ENCODE assay signal across 8 cellular contexts in genomic region chr15:68578175-68578959, GRCh38. TPM values are rescaled to one million over a fixed set of nuclear protein-coding genes. Genes with fewer than 3 reads are reported as not detected.
DNase-seq lines count a peak whose midpoint lies in the region; ATAC-seq and TF ChIP-seq lines count a peak whose summit lies in the region.

No MANE protein-coding gene starts in this region.

- H3K4me3 ChIP-seq in SJCRH30 (peak overlapping the region; percentile 30), iPS-11a (ENCODE audit: low read depth, low read length) (peak overlapping the region; percentile 50)

- H3K4me3 Mint-ChIP-seq in H9 (peak overlapping the region; percentile 70 to 87), MCF 10A (ENCODE audit: unreplicated experiment) (peak overlapping the region; percentile 63)

- CTCF ChIA-PET in MCF 10A (lab: Yijun Ruan, JAX): interaction anchor here (0.6 to 1.4 kb wide), 2 partner anchors 29 to 73 kb away, joined by 3 to 5 read pairs; no protein-coding TSS in a partner anchor

- H3K56ac ChIP-seq in H9 (ENCODE audit: insufficient read length, low read depth, low read length): no peak overlapping the region

- H3K27me3 ChIP-seq in H9 (ENCODE audit: insufficient read depth, low read length) (peaks cover 1% of the 10 kb centered on the region; the same call in 1 of the 2 replicates), SJCRH30 (peaks cover 24% of the 10 kb centered on the region)

- no peak overlapping the region for H2BK20ac ChIP-seq in H9 (ENCODE audit: low read depth, low read length, poor library complexity, severe bottlenecking)

- no peak overlapping the region for H2BK12ac ChIP-seq in H9 (ENCODE audit: insufficient read length, low read depth, low read length)

- POLR2A ChIA-PET in MCF 10A (lab: Yijun Ruan, JAX): no interaction called here

- H3K36me3 ChIP-seq in SJCRH30: no peaks in the 10 kb centered on the region

- H2AFZ ChIP-seq in H9 (ENCODE audit: low read length): no peak overlapping the region

- no peaks in the 10 kb centered on the region; a peak in 1 of 5 replicates for H3K9me3 Mint-ChIP-seq in H9
- H3K9me3 Mint-ChIP-seq in MCF 10A (ENCODE audit: unreplicated experiment): no peaks in the 10 kb centered on the region

- H3K27ac ChIP-seq in H9 (ENCODE audit: insufficient read length, low read depth, low read length) (no peak overlapping the region), SJCRH30 (no peak overlapping the region)

- H2AK5ac ChIP-seq in H9 (ENCODE audit: insufficient read length, low read length): no peak overlapping the region

- no peak overlapping the region for H4K8ac ChIP-seq in H9 (replicated peaks; ENCODE audit: insufficient read length, low read depth, low read length)

- H3T11ph ChIP-seq in H9 (ENCODE audit: low read length): no peak overlapping the region

- H3K23me2 ChIP-seq in H9 (ENCODE audit: insufficient read length, low read depth, low read length, poor library complexity, severe bottlenecking): peaks cover 11% of the 10 kb centered on the region

- H3K4me1 ChIP-seq in H9 (ENCODE audit: insufficient read depth, low read length) (peaks cover under 1% of the 10 kb centered on the region; the same call in 1 of the 2 replicates), SJCRH30 (no peaks in the 10 kb centered on the region)

- H3K4me1 Mint-ChIP-seq in H9 (peaks cover 61 to 66% of the 10 kb centered on the region in 2 experiments), MCF 10A (ENCODE audit: insufficient read depth, unreplicated experiment) (peaks cover 4% of the 10 kb centered on the region)

- H4K20me1 ChIP-seq in H9 (ENCODE audit: control insufficient read depth, insufficient read depth, insufficient read length): no peaks in the 10 kb centered on the region

- H2BK15ac ChIP-seq in H9 (ENCODE audit: low read depth, low read length): no peak overlapping the region

- intact Hi-C loops in MCF 10A (cut with micrococcal nuclease): loop anchor here (5.0 kb wide), 1 partner anchor 94 kb away; no protein-coding TSS in a partner anchor

- no TSS peak for BruUV-seq in MCF 10A (replicated peaks; lab: Mats Ljungman, UMichigan)

- ATAC-seq in GM18517 (IDR thresholded peaks at IDR 0.05; ENCODE audit: unreplicated experiment): no peak
- no peak for ATAC-seq in GM21528 (IDR thresholded peaks at IDR 0.05; ENCODE audit: low FRiP score, unreplicated experiment)

- DNase-seq in AG09319 (ENCODE audit: extremely low read depth, low read depth) (peak; percentile 35), H9 (peak; percentile 65), SJCRH30 (no peak), MCF 10A (ENCODE audit: unreplicated experiment) (peak; percentile 39), putamen (ENCODE audit: low spot score) (peak; percentile 77)

- no peaks in the 10 kb centered on the region for H3K79me2 ChIP-seq in H9 (ENCODE audit: insufficient read depth, low read length)

- H3K18ac ChIP-seq in H9 (ENCODE audit: insufficient read length, low read depth, low read length): no peak overlapping the region

- H3K36me3 Mint-ChIP-seq in H9 (ENCODE audit: insufficient read depth in 1 of 3, low read depth in 3 of 3) (no peaks in the 10 kb centered on the region), MCF 10A (ENCODE audit: insufficient read depth, unreplicated experiment) (no peaks in the 10 kb centered on the region)

- H3K9ac ChIP-seq in H9 (ENCODE audit: extremely low read depth, insufficient read length, low read length): no peak overlapping the region

- H3K79me1 ChIP-seq in H9 (ENCODE audit: insufficient read depth, low read depth, low read length, poor library complexity, severe bottlenecking): no peaks in the 10 kb centered on the region

- H3K9me3 ChIP-seq in H9 (ENCODE audit: control insufficient read depth, low read depth, low read length) (no peaks in the 10 kb centered on the region), SJCRH30 (replicated peaks) (no peaks in the 10 kb centered on the region)

- peak overlapping the region; percentile 75 for H3K4me2 ChIP-seq in H9 (ENCODE audit: insufficient read depth, insufficient read length, low read length)

- H4K91ac ChIP-seq in H9 (ENCODE audit: insufficient read length, low read depth, low read length): no peak overlapping the region

- TF ChIP-seq CTCF in AG09319 (IDR thresholded peaks at IDR 0.05; ENCODE audit: low read depth, low read length): peak; percentile 47
- peak; percentile 29; the same call in 2 of the 3 replicates for TF ChIP-seq CTCF in H9 (conservative IDR thresholded peaks at IDR 0.05)
- TF ChIP-seq CTCF in MCF 10A (IDR thresholded peaks at IDR 0.05; ENCODE audit: unreplicated experiment): peak; percentile 25

- H4K5ac ChIP-seq in H9 (ENCODE audit: insufficient read length, low read depth, low read length): no peak overlapping the region

- no CpG with 5 or more reads among the region's 78 CpGs for WGBS in H9 (ENCODE audit: extremely low coverage, insufficient read length, low lambda C conversion rate)

- no peak overlapping the region for H3K14ac ChIP-seq in H9 (ENCODE audit: insufficient read depth, low read length)

- no peak overlapping the region for H2BK5ac ChIP-seq in H9 (ENCODE audit: insufficient read length, low read length)

- no peak overlapping the region for H2BK120ac ChIP-seq in H9 (ENCODE audit: low read depth, low read length, poor library complexity, severe bottlenecking)

- H3K27ac Mint-ChIP-seq in H9: no peak overlapping the region
- H3K27ac Mint-ChIP-seq in MCF 10A (ENCODE audit: low read depth, unreplicated experiment): no peak overlapping the region

- no peak overlapping the region for H3K4ac ChIP-seq in H9 (ENCODE audit: low read depth, low read length)

- H3K27me3 Mint-ChIP-seq in H9 (ENCODE audit: low read depth) (peaks cover 53% of the 10 kb centered on the region), MCF 10A (ENCODE audit: insufficient read depth, unreplicated experiment) (peaks cover 6% of the 10 kb centered on the region)

- H3K23ac ChIP-seq in H9 (ENCODE audit: insufficient read length, low read depth, low read length): no peak overlapping the region

RNA-seq across cellular contexts. Expression of gene CORO2B, which starts 0.4 kb away (rescaled TPM):
- total RNA-seq in H9 (2021) (3.1 and 3.2 TPM in 2 replicates), MCF 10A (2022) (0.47 and 0.79 TPM in 2 replicates)
- total RNA-seq in SJCRH30 (2014; rRNA removed; shearing (Covaris generic)): not detected in 2 replicates

Comparison
In these comparisons a context has a peak if more than half of its experiments do, and no peak if none do; other contexts are left out.
1. DNase-seq: peak in AG09319 (single experiment), H9 (single experiment), MCF 10A (single experiment) and putamen (single experiment); none in SJCRH30 (0 of 2).
2. Peak in every context shown above with its lines, with median percentiles within 50 percentile points of each other: CTCF ChIP-seq.